8 cellular contexts compared by ENCODE assay signal in the genomic region with DNA sequence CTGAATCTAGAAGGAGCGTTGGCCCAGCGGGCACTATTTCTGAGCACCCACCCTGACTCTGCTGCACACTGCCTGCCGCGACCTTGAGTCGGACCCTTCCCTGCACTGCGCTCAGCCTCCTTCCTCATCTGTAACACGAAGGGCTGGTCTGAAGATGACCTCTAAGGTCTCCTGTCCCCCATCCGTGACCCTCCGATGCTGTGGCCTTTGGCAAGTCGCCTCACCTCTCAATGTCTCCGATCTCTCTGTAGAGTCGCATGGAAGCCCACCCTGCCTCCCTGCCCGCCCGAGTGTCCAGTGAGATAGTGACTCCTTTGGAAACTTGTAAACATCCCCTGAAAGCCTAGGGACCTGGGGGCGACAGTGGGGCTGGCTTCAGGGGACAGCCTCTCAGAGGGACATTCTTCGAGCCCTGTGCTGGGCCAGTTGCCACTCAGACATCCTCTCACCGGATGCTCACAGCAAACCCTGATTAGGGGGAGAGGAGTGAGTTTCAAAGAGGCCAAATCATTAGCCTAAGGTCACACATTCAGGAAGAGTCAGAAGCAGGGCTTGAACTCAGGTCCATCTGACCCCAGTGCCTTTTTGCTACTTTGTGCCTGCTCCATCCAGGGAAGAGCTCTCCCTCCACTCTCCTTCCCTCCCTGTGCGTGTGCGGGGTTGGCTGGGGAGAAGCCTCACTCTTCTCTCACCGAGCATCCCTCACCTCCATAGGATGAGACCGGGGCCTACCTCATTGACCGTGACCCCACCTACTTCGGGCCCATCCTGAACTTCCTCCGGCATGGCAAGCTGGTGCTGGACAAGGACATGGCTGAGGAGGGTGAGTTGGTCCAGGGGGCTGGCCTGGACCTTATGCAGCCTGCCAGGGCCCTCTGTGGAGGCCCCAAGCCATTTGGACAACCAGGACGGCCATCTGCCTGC. TPM values are rescaled to one million over a fixed set of nuclear protein-coding genes. Genes with fewer than 3 reads are reported as not detected.
DNase-seq lines count a peak whose midpoint lies in the region; ATAC-seq and TF ChIP-seq lines count a peak whose summit lies in the region.

No MANE protein-coding gene starts in this region.

- H3K4me3 Mint-ChIP-seq in activated T-cell treated with anti-CD3 and anti-CD28 coated beads, Interleukin-2, amount 50 U/mL, for 72 hours, result peak overlapping the region; percentile 75 to 88
- H3K4me3 Mint-ChIP-seq in brain (peak overlapping the region; percentile 85 to 91 (median 88)), type B pancreatic cell (peak overlapping the region; percentile 87)

- H3K36me3 Mint-ChIP-seq in activated T-cell treated with anti-CD3 and anti-CD28 coated beads, Interleukin-2, amount 50 U/mL, for 72 hours (ENCODE audit: insufficient read depth in 2 of 2), result peaks cover 0 to 2% of the 10 kb centered on the region in 2 donors
- H3K36me3 Mint-ChIP-seq in brain (peaks cover 20% of the 10 kb centered on the region), type B pancreatic cell (no peaks in the 10 kb centered on the region)

- intact Hi-C loops in lower lobe of right lung (cut with DNase I), result no loop called here

- H3K4me3 ChIP-seq in lower lobe of right lung, result peak overlapping the region; percentile 65

- peak overlapping the region; percentile 49 for H3K27ac ChIP-seq in lower lobe of right lung

- peaks cover 31% of the 10 kb centered on the region for H3K36me3 ChIP-seq in lower lobe of right lung

- no peak for ATAC-seq in activated T-cell treated with anti-CD3 and anti-CD28 coated beads, Interleukin-2, amount 50 U/mL, for 72 hours (replicated peaks in 1 of 2)
- ATAC-seq in lower lobe of right lung (no peak), GM19395 (IDR thresholded peaks at IDR 0.05; ENCODE audit: unreplicated experiment) (no peak)

- TF ChIP-seq CTCF in brain (conservative IDR thresholded peaks at IDR 0.05), result no peak
- no peak for TF ChIP-seq CTCF in lower lobe of right lung (IDR thresholded peaks at IDR 0.05)
- no peak for TF ChIP-seq CTCF in type B pancreatic cell (conservative IDR thresholded peaks at IDR 0.05)

- no peak overlapping the region for H3K27ac Mint-ChIP-seq in activated T-cell treated with anti-CD3 and anti-CD28 coated beads, Interleukin-2, amount 50 U/mL, for 72 hours
- H3K27ac Mint-ChIP-seq in brain (peak overlapping the region; percentile 69 to 85 (median 82)), type B pancreatic cell (peak overlapping the region; percentile 44)

- H3K9me3 ChIP-seq in lower lobe of right lung, result no peaks in the 10 kb centered on the region

- peaks cover 18% of the 10 kb centered on the region for H3K4me1 ChIP-seq in lower lobe of right lung

- no peaks in the 10 kb centered on the region for H3K9me3 Mint-ChIP-seq in activated T-cell treated with anti-CD3 and anti-CD28 coated beads, Interleukin-2, amount 50 U/mL, for 72 hours
- H3K9me3 Mint-ChIP-seq in brain, result no peaks in the 10 kb centered on the region
- no peaks in the 10 kb centered on the region for H3K9me3 Mint-ChIP-seq in type B pancreatic cell

- no peaks in the 10 kb centered on the region for H3K27me3 ChIP-seq in lower lobe of right lung (ENCODE audit: low read depth)

- H3K27me3 Mint-ChIP-seq in activated T-cell treated with anti-CD3 and anti-CD28 coated beads, Interleukin-2, amount 50 U/mL, for 72 hours (ENCODE audit: low read depth), result no peaks in the 10 kb centered on the region
- H3K27me3 Mint-ChIP-seq in brain (peaks cover 3% of the 10 kb centered on the region), type B pancreatic cell (no peaks in the 10 kb centered on the region)

- no peak for DNase-seq in activated T-cell treated with anti-CD3 and anti-CD28 coated beads, Interleukin-2, amount 50 U/mL, for 72 hours
- no peak for DNase-seq in activated T-cell treated with anti-CD3 and anti-CD28 coated beads for 4 hours
- no peak for DNase-seq in lower lobe of right lung
- DNase-seq in type B pancreatic cell (ENCODE audit: extremely low spot score, unreplicated experiment), result peak; percentile 62
- DNase-seq in NCI-H2227 (lab: John Stamatoyannopoulos, UW; ENCODE audit: unreplicated experiment), result no peak
- DNase-seq in SIG-M5 treated with dmso at 0.1 percent for 504 hours (lab: John Stamatoyannopoulos, UW; ENCODE audit: unreplicated experiment), result no peak

- peaks cover 15% of the 10 kb centered on the region for H3K4me1 Mint-ChIP-seq in activated T-cell treated with anti-CD3 and anti-CD28 coated beads, Interleukin-2, amount 50 U/mL, for 72 hours (ENCODE audit: low read depth)
- H3K4me1 Mint-ChIP-seq in brain (peaks cover 30% of the 10 kb centered on the region), type B pancreatic cell (ENCODE audit: unreplicated experiment) (peaks cover 12% of the 10 kb centered on the region)

RNA-seq across cellular contexts. Expression of a gene that starts 1.1 kb away (rescaled TPM):
- total RNA-seq in activated T-cell treated with anti-CD3 and anti-CD28 coated beads, Interleukin-2, amount 50 U/mL, for 72 hours, result 10 to 100 TPM; 27.9 to 30.1 TPM
- 108 TPM for polyA plus RNA-seq in brain (ENCODE audit: insufficient read depth, low read depth, low replicate concordance)
- 24.2 TPM for total RNA-seq in lower lobe of right lung
- total RNA-seq in type B pancreatic cell (ENCODE audit: low replicate concordance), result 11.1 and 53.7 TPM in 2 replicates

RNA-seq across cellular contexts. Expression of a gene that starts 33.1 kb away (rescaled TPM):
- total RNA-seq in activated T-cell treated with anti-CD3 and anti-CD28 coated beads, Interleukin-2, amount 50 U/mL, for 72 hours, result 10 to 100 TPM; 14.2 to 28.1 TPM
- 65.7 TPM for polyA plus RNA-seq in brain (ENCODE audit: insufficient read depth, low read depth, low replicate concordance)
- total RNA-seq in lower lobe of right lung (73.2 TPM), type B pancreatic cell (ENCODE audit: low replicate concordance) (56.6 and 71.3 TPM in 2 replicates)

RNA-seq across cellular contexts. Expression of a gene that starts 33.4 kb away (rescaled TPM):
- total RNA-seq in activated T-cell treated with anti-CD3 and anti-CD28 coated beads, Interleukin-2, amount 50 U/mL, for 72 hours, result 1 to 10 TPM; 3.5 to 6.7 TPM
- polyA plus RNA-seq in brain (ENCODE audit: insufficient read depth, low read depth, low replicate concordance), result 36.3 TPM
- 48.3 TPM for total RNA-seq in lower lobe of right lung
- 30.8 and 34.0 TPM in 2 replicates for total RNA-seq in type B pancreatic cell (ENCODE audit: low replicate concordance)

RNA-seq across cellular contexts. Expression of a gene that starts 56.9 kb away (rescaled TPM):
- 10 to 100 TPM; 26.8 to 59.4 TPM for total RNA-seq in activated T-cell treated with anti-CD3 and anti-CD28 coated beads, Interleukin-2, amount 50 U/mL, for 72 hours
- 45.4 TPM for polyA plus RNA-seq in brain (ENCODE audit: insufficient read depth, low read depth, low replicate concordance)
- total RNA-seq in lower lobe of right lung, result 0.53 TPM
- 7.6 and 14.3 TPM in 2 replicates for total RNA-seq in type B pancreatic cell (ENCODE audit: low replicate concordance)
